In the genomic region with DNA sequence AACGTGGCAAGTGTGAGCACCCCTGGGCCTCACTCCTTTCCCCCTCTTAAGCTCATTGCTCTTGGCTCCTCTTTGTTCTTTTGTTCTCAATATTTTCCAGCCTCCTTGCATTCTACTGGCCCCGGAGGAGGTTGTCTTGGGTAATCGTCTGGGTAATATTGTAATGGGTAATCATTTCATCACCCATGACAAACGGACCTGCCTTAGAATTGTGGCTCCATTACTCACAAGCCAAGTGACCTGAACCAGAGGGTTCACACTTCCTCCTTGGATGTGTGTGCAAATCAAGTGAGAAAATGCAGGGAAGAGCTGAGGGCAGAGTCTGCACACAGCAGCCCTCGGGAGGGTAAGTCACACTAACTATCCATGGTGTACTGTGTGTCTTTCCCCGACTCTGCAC, we compare ENCODE assay signal across 26 cellular contexts.
A peak's percentile ranks its signal among the peaks of the same experiment; 100 is the strongest.
DNase-seq lines count a peak whose midpoint lies in the region; ATAC-seq and TF ChIP-seq lines count a peak whose summit lies in the region.
"Had no signal": no experiment of that assay in that cellular context is flagged by ENCODE, and none has a peak within 500 bp of the region (broad histone marks: within the 10 kb centered on the region; RNA-seq: fewer than 3 reads in every experiment).

No MANE protein-coding gene starts in this region.

- H3K9me2 ChIP-seq in MM.1S (replicated peaks; ENCODE audit: insufficient read depth, low read length) = no peaks in the 10 kb centered on the region

- BruUV-seq in mammary epithelial cell (replicated peaks; lab: Mats Ljungman, UMichigan) = no TSS peak

- H3K4me1 ChIP-seq in mammary epithelial cell (ENCODE audit: insufficient read depth, low read length) (peaks cover 23% of the 10 kb centered on the region), MM.1S (ENCODE audit: low read length) (no peaks in the 10 kb centered on the region), testis (peaks cover 8% of the 10 kb centered on the region)
- H3K4me1 ChIP-seq: ascending aorta, left lung, parathyroid adenoma, suprapubic skin had no signal

- H3K36me3 ChIP-seq in mammary epithelial cell (ENCODE audit: insufficient read depth, low read length) = no peaks in the 10 kb centered on the region
- H3K36me3 ChIP-seq in MM.1S (replicated peaks; ENCODE audit: insufficient read depth, low read length) = no peaks in the 10 kb centered on the region
- H3K36me3 ChIP-seq in testis (ENCODE audit: low read depth, missing control alignments) = no peaks in the 10 kb centered on the region
- H3K36me3 ChIP-seq: ascending aorta, HAP-1, left lung, SJCRH30, suprapubic skin had no signal

- no peak for ATAC-seq in GM18861 (IDR thresholded peaks at IDR 0.05; ENCODE audit: unreplicated experiment)
- ATAC-seq: left lung, T-cell, WTC11 had no signal

- TF ChIP-seq CTCF in AG10803 (conservative IDR thresholded peaks at IDR 0.05; ENCODE audit: low read length) (no peak), NB4 (IDR thresholded peaks at IDR 0.05; ENCODE audit: low read depth, low read length) (no peak), mammary epithelial cell (conservative IDR thresholded peaks at IDR 0.05 in 1 of 2, IDR thresholded peaks at IDR 0.05 in 1 of 2; ENCODE audit: extremely low read depth in 1 of 2, insufficient read depth in 1 of 2, low read depth in 1 of 2, low read length in 2 of 2) (no peak), MM.1S (IDR thresholded peaks at IDR 0.05; ENCODE audit: low read length) (no peak), testis (IDR thresholded peaks at IDR 0.05) (no peak)

- H3K4me2 ChIP-seq in mammary epithelial cell (ENCODE audit: insufficient read depth, low read depth, low read length) (no peak overlapping the region), MM.1S (ENCODE audit: low read depth, low read length) (no peak overlapping the region)

- intact Hi-C loops in mammary epithelial cell (cut with micrococcal nuclease) = no loop called here
- intact Hi-C loops in testis (cut with DNase I; ENCODE audit: low total_unique reads) = no loop called here

- dilution Hi-C loops in mammary epithelial cell (cut with HindIII; ENCODE audit: low sequenced_read_pairs) = no loop called here

- H4K20me1 ChIP-seq in mammary epithelial cell (ENCODE audit: insufficient read depth, low read length) (no peaks in the 10 kb centered on the region), MM.1S (ENCODE audit: insufficient read depth, low read length) (no peaks in the 10 kb centered on the region)

- in situ Hi-C loops in mammary epithelial cell (cut with MboI; ENCODE audit: low sequenced_read_pairs in 2 of 2) = loop anchor here in 1 of 2 donors (25.0 kb wide), 1 partner anchor 169 kb away; no protein-coding TSS in a partner anchor

- TF ChIP-seq POLR2A in NB4 (IDR thresholded peaks at IDR 0.05; ENCODE audit: extremely low read depth, insufficient read length) = no peak
- TF ChIP-seq POLR2A in testis (IDR thresholded peaks at IDR 0.05) = no peak

- no peaks in the 10 kb centered on the region for H3F3A ChIP-seq in MM.1S (ENCODE audit: insufficient read depth, low read length)

- H3K9ac ChIP-seq in mammary epithelial cell (ENCODE audit: insufficient read depth, low read length) (no peak overlapping the region), MM.1S (ENCODE audit: low read length) (no peak overlapping the region)
- H3K9ac ChIP-seq: parathyroid adenoma had no signal

- CTCF ChIA-PET in mammary epithelial cell (lab: Charles Lee; ENCODE audit: low non-redundant PET) = no interaction called here

- H3K79me2 ChIP-seq in mammary epithelial cell (ENCODE audit: insufficient read depth, low read length) = no peaks in the 10 kb centered on the region
- H3K79me2 ChIP-seq in MM.1S (ENCODE audit: low read length) = no peaks in the 10 kb centered on the region
- H3K79me2 ChIP-seq: parathyroid adenoma had no signal

- 48% methylated on average over 6 of the region's 6 CpGs for WGBS in mammary epithelial cell (ENCODE audit: low coverage, missing lambda C conversion rate)
- WGBS in testis, 2 donors = 69 to 87% methylated on average over 4 to 6 of the region's 6 CpGs

- no peak overlapping the region for H2AFZ ChIP-seq in mammary epithelial cell (ENCODE audit: low read depth, low read length)
- H2AFZ ChIP-seq in MM.1S (ENCODE audit: low read length) = no peak overlapping the region
- H2AFZ ChIP-seq: parathyroid adenoma had no signal

- H3K4me3 ChIP-seq in AG10803 (ENCODE audit: low read length) (no peak overlapping the region), NB4 (ENCODE audit: low read depth, low read length) (no peak overlapping the region), mammary epithelial cell (replicated peaks in 1 of 3; ENCODE audit: insufficient read depth in 1 of 3, low read depth in 2 of 3, low read length in 3 of 3) (no peak overlapping the region), MM.1S (ENCODE audit: low read length) (no peak overlapping the region), testis (no peak overlapping the region)
- H3K4me3 ChIP-seq: ascending aorta, HAP-1, left lung, SJCRH30, suprapubic skin had no signal

- peak; percentile 43 for DNase-seq in AG10803 (ENCODE audit: low read depth)
- peak; percentile 52 for DNase-seq in NB4 (ENCODE audit: low read depth)
- DNase-seq in mammary epithelial cell = peak; percentile 36
- peak; percentile 36 for DNase-seq in kidney glomerular epithelial cell (lab: John Stamatoyannopoulos, UW)
- no peak for DNase-seq in MM.1S
- DNase-seq in testis = no peak
- DNase-seq in DMS53 treated with DMSO at 0.1 percent for 48 hours (lab: John Stamatoyannopoulos, UW; ENCODE audit: unreplicated experiment) = no peak
- DNase-seq: activated CD4-positive, alpha-beta T cell treated with anti-CD3 and anti-CD28 coated beads, Interleukin-2, amount 10 ng/mL, durations not matched to agents 7 days and 5 days; activated T-cell treated with anti-CD3 and anti-CD28 coated beads, Interleukin-2, amount 50 U/mL, for 48 hours; immature natural killer cell; KBM-7; left lung; mesendoderm; NCI-H1436; NCI-H2081; NCI-H2227 treated with DMSO at 0.1 percent for 48 hours; SJCRH30; small intestine; stimulated activated naive CD4-positive, alpha-beta T cell treated with Interleukin-2 at 50 U/mL for 16 hours; T-cell had no signal

- H3K9me3 ChIP-seq in mammary epithelial cell (replicated peaks; ENCODE audit: insufficient read depth, low read length) (no peaks in the 10 kb centered on the region), MM.1S (replicated peaks; ENCODE audit: insufficient read depth, low read length) (no peaks in the 10 kb centered on the region), testis (no peaks in the 10 kb centered on the region)
- H3K9me3 ChIP-seq: ascending aorta, left lung, SJCRH30, suprapubic skin had no signal

- H3K27me3 ChIP-seq in mammary epithelial cell (ENCODE audit: insufficient read depth, low read length) (no peaks in the 10 kb centered on the region), MM.1S (replicated peaks; ENCODE audit: insufficient read depth, low read length) (no peaks in the 10 kb centered on the region), testis (no peaks in the 10 kb centered on the region)
- H3K27me3 ChIP-seq: ascending aorta, SJCRH30 had no signal

- H3K27ac ChIP-seq in mammary epithelial cell (ENCODE audit: insufficient read depth, low read depth, low read length) (no peak overlapping the region), MM.1S (ENCODE audit: low read length) (no peak overlapping the region), testis (no peak overlapping the region)
- H3K27ac ChIP-seq: ascending aorta, left lung, parathyroid adenoma, SJCRH30, suprapubic skin had no signal

Comparison
In these comparisons a context has a peak if more than half of its experiments do, and no peak if none do; other contexts are left out.
1. DNase-seq: peak in AG10803 (single experiment), NB4 (single experiment), mammary epithelial cell (single experiment) and kidney glomerular epithelial cell (single experiment); none in MM.1S (single experiment), testis (single experiment) and DMS53 treated with DMSO at 0.1 percent for 48 hours (single experiment).